8 cellular contexts compared by ENCODE assay signal in genomic region chr2:73293534-73294171, GRCh38. TPM values are rescaled to one million over a fixed set of nuclear protein-coding genes. Genes with fewer than 3 reads are reported as not detected.
DNase-seq lines count a peak whose midpoint lies in the region; ATAC-seq lines count a peak whose summit lies in the region.

EGR4 (minus strand) TSS chr2:73293548; CDS start chr2:73293317, 231 bp downstream.

- ATAC-seq in Right ventricle myocardium inferior (no peak), HG03108 (IDR thresholded peaks at IDR 0.05; ENCODE audit: unreplicated experiment) (peak; percentile 85)

- H3K27ac ChIP-seq in caudate nucleus (ENCODE audit: low read depth, low read length), result no peak within 1 kb of the TSS

- intact Hi-C loops in Right ventricle myocardium inferior (cut with DNase I), result no loop called here
- intact Hi-C loops in cardiac septum (cut with DNase I), result no loop called here

- DNase-seq in Right ventricle myocardium inferior (ENCODE audit: missing footprints), result peak; percentile 75
- no peak for DNase-seq in cardiac septum (ENCODE audit: low spot score)
- DNase-seq in NCI-H2196 (lab: John Stamatoyannopoulos, UW; ENCODE audit: unreplicated experiment), result peak; percentile 75
- DNase-seq in activated CD4-positive, CD25-positive, alpha-beta regulatory T cell treated with anti-CD3 and anti-CD28 coated beads, Interleukin-2, amount 50 U/mL, for 16 hours (ENCODE audit: low read depth, low spot score), result peak; percentile 86
- peak in 53 of 61 donors; percentile 16 to 96 (median 77) for DNase-seq in caudate nucleus (lab: John Stamatoyannopoulos, UW)
- peak; percentile 11 for DNase-seq in kidney glomerular epithelial cell (lab: John Stamatoyannopoulos, UW)
- peak; percentile 80 to 85 for DNase-seq in stimulated activated CD4-positive, alpha-beta T cell treated with anti-CD3 and anti-CD28 coated beads, Interleukin-2, amount 100 ng/mL, for 48 hours

RNA-seq across cellular contexts. Expression of gene EGR4, which starts in this region (rescaled TPM):
- total RNA-seq in Right ventricle myocardium inferior, result not detected
- total RNA-seq in cardiac septum, result not detected

Comparison
In these comparisons a context has a peak if more than half of its experiments do, and no peak if none do; other contexts are left out.
1. Peak in DNase-seq in Right ventricle myocardium inferior; RNA of the gene not detected or under 1 TPM.